In the genomic region with DNA sequence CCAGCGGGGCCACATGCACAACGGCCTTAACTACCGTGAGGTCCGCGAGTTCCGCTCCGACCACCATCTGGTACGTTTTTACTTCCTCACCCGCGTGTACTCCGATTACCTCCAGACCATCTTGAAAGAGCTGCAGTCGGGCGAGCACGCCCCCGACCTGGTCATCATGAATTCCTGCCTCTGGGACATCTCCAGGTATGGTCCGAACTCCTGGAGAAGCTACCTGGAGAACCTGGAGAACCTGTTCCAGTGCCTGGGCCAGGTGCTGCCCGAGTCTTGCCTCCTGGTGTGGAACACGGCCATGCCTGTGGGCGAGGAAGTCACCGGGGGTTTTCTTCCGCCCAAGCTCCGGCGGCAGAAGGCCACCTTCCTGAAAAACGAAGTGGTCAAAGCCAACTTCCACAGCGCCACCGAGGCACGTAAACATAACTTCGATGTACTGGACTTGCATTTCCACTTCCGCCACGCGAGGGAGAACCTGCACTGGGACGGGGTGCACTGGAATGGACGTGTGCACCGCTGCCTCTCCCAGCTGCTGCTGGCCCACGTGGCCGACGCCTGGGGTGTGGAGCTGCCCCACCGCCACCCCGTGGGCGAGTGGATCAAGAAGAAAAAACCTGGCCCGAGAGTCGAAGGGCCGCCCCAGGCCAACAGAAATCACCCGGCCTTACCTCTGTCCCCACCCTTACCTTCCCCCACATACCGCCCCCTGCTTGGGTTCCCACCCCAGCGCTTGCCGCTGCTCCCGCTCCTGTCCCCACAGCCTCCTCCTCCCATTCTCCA, we compare ENCODE assay signal across 25 cellular contexts.
DNase-seq lines count a peak whose midpoint lies in the region; ATAC-seq and TF ChIP-seq lines count a peak whose summit lies in the region.
"Had no signal": no experiment of that assay in that cellular context is flagged by ENCODE, and none has a peak within 500 bp of the region (broad histone marks: within the 10 kb centered on the region; RNA-seq: fewer than 3 reads in every experiment).

No MANE protein-coding gene starts in this region.

- H3K9me3 ChIP-seq in breast epithelium (no peaks in the 10 kb centered on the region), T-helper 17 cell (ENCODE audit: control insufficient read depth, low read length, poor library complexity, severe bottlenecking) (no peaks in the 10 kb centered on the region), gastroesophageal sphincter (no peaks in the 10 kb centered on the region), left lung (no peaks in the 10 kb centered on the region)
- H3K9me3 ChIP-seq: adrenal gland, body of pancreas, pancreas, upper lobe of left lung had no signal

- no peak for TF ChIP-seq EP300 in gastroesophageal sphincter (IDR thresholded peaks at IDR 0.05)

- H3K4me1 Mint-ChIP-seq in MCF 10A (ENCODE audit: insufficient read depth, unreplicated experiment) = peaks cover 18% of the 10 kb centered on the region
- peaks cover 34% of the 10 kb centered on the region for H3K4me1 Mint-ChIP-seq in T-helper 17 cell
- H3K4me1 Mint-ChIP-seq in stimulated activated naive B cell treated with anti-CD40 and anti-IgM and Interleukin-4, amounts not matched to agents 10 μg/mL and 1 μg/mL and 100 μg/mL, for 72 hours = peaks cover 20 to 49% of the 10 kb centered on the region in 2 donors

- H3K36me3 ChIP-seq in breast epithelium (no peaks in the 10 kb centered on the region), gastroesophageal sphincter (peaks cover 0 to 5% of the 10 kb centered on the region in 2 donors), left lung (peaks cover 0 to 10% of the 10 kb centered on the region in 2 donors)
- H3K36me3 ChIP-seq: pancreas had no signal

- peak overlapping the region; percentile 23 for H3K4me3 Mint-ChIP-seq in MCF 10A (ENCODE audit: unreplicated experiment)
- no peak overlapping the region for H3K4me3 Mint-ChIP-seq in T-helper 17 cell
- peak overlapping the region; percentile 12 to 39 for H3K4me3 Mint-ChIP-seq in stimulated activated naive B cell treated with anti-CD40 and anti-IgM and Interleukin-4, amounts not matched to agents 10 μg/mL and 1 μg/mL and 100 μg/mL, for 72 hours
- H3K4me3 Mint-ChIP-seq: activated T-helper 1 cell treated with anti-CD3 and anti-CD28 coated beads, Interleukin-12 subunit alpha, Interleukin-12 subunit beta, Interleukin-2, Interleukin-4 antibody, amounts not matched to agents 30 ng/mL and 10 ng/mL and 1 ng/mL, durations not matched to agents 14 hours and 24 hours and 36 hours; nephron progenitor cell had no signal

- DNase-seq in MCF 10A (ENCODE audit: unreplicated experiment) = no peak
- DNase-seq in breast epithelium (ENCODE audit: low spot score in 2 of 2) = no peak
- no peak for DNase-seq in T-helper 17 cell
- DNase-seq in stimulated activated naive B cell treated with anti-CD40 and anti-IgM and Interleukin-4, amounts not matched to agents 10 μg/mL and 1 μg/mL and 100 μg/mL, for 72 hours = no peak
- DNase-seq in left lung = no peak
- DNase-seq: activated CD4-positive, alpha-beta T cell treated with anti-CD3 and anti-CD28 coated beads for 48 hours; body of pancreas; C1 segment of cervical spinal cord; NCI-H1092 treated with DMSO at 0.1 percent for 48 hours; NCI-H187 treated with DMSO at 0.1 percent for 48 hours; NCI-H524 treated with DMSO at 0.1 percent for 48 hours; nephron progenitor cell; pancreas; retina; SHP77; small intestine; T-helper 9 cell had no signal

- POLR2A ChIA-PET in MCF 10A (lab: Yijun Ruan, JAX) = no interaction called here

- WGBS in gastroesophageal sphincter (ENCODE audit: low coverage in 1 of 2), 2 donors = 97% methylated on average over 16 of the region's 48 CpGs; no CpG with 5 or more reads in 1 of the 2 donors

- ATAC-seq in T-helper 17 cell = no peak
- ATAC-seq in esophagus mucosa = peak; percentile 8
- ATAC-seq in stimulated activated naive B cell treated with anti-CD40 and anti-IgM and Interleukin-4, amounts not matched to agents 10 μg/mL and 1 μg/mL and 100 μg/mL, for 72 hours (replicated peaks) = no peak
- ATAC-seq in HG03095 (IDR thresholded peaks at IDR 0.05; ENCODE audit: unreplicated experiment) = no peak
- ATAC-seq in gastroesophageal sphincter = no peak
- no peak for ATAC-seq in left lung
- ATAC-seq: body of pancreas had no signal

- TF ChIP-seq POLR2A in breast epithelium (IDR thresholded peaks at IDR 0.05) = no peak
- no peak for TF ChIP-seq POLR2A in gastroesophageal sphincter (IDR thresholded peaks at IDR 0.05)

- H3K27me3 ChIP-seq in breast epithelium = no peaks in the 10 kb centered on the region
- H3K27me3 ChIP-seq in gastroesophageal sphincter = no peaks in the 10 kb centered on the region
- H3K27me3 ChIP-seq in left lung = no peaks in the 10 kb centered on the region
- H3K27me3 ChIP-seq: adrenal gland, body of pancreas, pancreas, upper lobe of left lung had no signal

- BruUV-seq in MCF 10A (replicated peaks; lab: Mats Ljungman, UMichigan) = no TSS peak

- CTCF ChIA-PET in MCF 10A (lab: Yijun Ruan, JAX) = interaction anchor here (0.6 to 1.3 kb wide), 4 partner anchors 72 to 162 kb away, joined by 3 read pairs; a partner anchor contains a TSS

- no peaks in the 10 kb centered on the region for H3K4me1 ChIP-seq in breast epithelium
- no peaks in the 10 kb centered on the region for H3K4me1 ChIP-seq in gastroesophageal sphincter
- H3K4me1 ChIP-seq in left lung = peaks cover 4 to 7% of the 10 kb centered on the region in 2 donors
- H3K4me1 ChIP-seq: pancreas had no signal

- H3K36me3 Mint-ChIP-seq in MCF 10A (ENCODE audit: insufficient read depth, unreplicated experiment) (no peaks in the 10 kb centered on the region), T-helper 17 cell (ENCODE audit: low read depth) (peaks cover 14% of the 10 kb centered on the region)
- peaks cover 59 to 72% of the 10 kb centered on the region in 2 donors for H3K36me3 Mint-ChIP-seq in stimulated activated naive B cell treated with anti-CD40 and anti-IgM and Interleukin-4, amounts not matched to agents 10 μg/mL and 1 μg/mL and 100 μg/mL, for 72 hours

- H3K27ac ChIP-seq in breast epithelium (no peak overlapping the region), gastroesophageal sphincter (no peak overlapping the region), left lung (no peak overlapping the region)
- H3K27ac ChIP-seq: body of pancreas, pancreas, VCaP had no signal

- H3K4me3 ChIP-seq in breast epithelium (no peak overlapping the region), gastroesophageal sphincter (no peak overlapping the region), left lung (no peak overlapping the region)
- H3K4me3 ChIP-seq: adrenal gland, body of pancreas, pancreas, upper lobe of left lung had no signal

- peaks cover 8% of the 10 kb centered on the region for H3K9me3 Mint-ChIP-seq in MCF 10A (ENCODE audit: unreplicated experiment)
- H3K9me3 Mint-ChIP-seq in stimulated activated naive B cell treated with anti-CD40 and anti-IgM and Interleukin-4, amounts not matched to agents 10 μg/mL and 1 μg/mL and 100 μg/mL, for 72 hours = peaks cover 7 to 13% of the 10 kb centered on the region in 2 donors
- H3K9me3 Mint-ChIP-seq: activated T-helper 1 cell treated with anti-CD3 and anti-CD28 coated beads, Interleukin-12 subunit alpha, Interleukin-12 subunit beta, Interleukin-2, Interleukin-4 antibody, amounts not matched to agents 30 ng/mL and 10 ng/mL and 1 ng/mL, durations not matched to agents 14 hours and 24 hours and 36 hours; IgD-negative memory B cell had no signal

- intact Hi-C loops in MCF 10A (cut with micrococcal nuclease) (no loop called here), breast epithelium (cut with DNase I; ENCODE audit: low total_unique reads) (no loop called here), left lung (cut with DNase I) (no loop called here)

- peak overlapping the region; percentile 89 for H3K27ac Mint-ChIP-seq in MCF 10A (ENCODE audit: low read depth, unreplicated experiment)
- H3K27ac Mint-ChIP-seq in T-helper 17 cell = peak overlapping the region; percentile 29
- peak overlapping the region; percentile 78 for H3K27ac Mint-ChIP-seq in stimulated activated naive B cell treated with anti-CD40 and anti-IgM and Interleukin-4, amounts not matched to agents 10 μg/mL and 1 μg/mL and 100 μg/mL, for 72 hours

- H3K27me3 Mint-ChIP-seq in MCF 10A (ENCODE audit: insufficient read depth, unreplicated experiment) (no peaks in the 10 kb centered on the region), T-helper 17 cell (no peaks in the 10 kb centered on the region)
- no peaks in the 10 kb centered on the region for H3K27me3 Mint-ChIP-seq in stimulated activated naive B cell treated with anti-CD40 and anti-IgM and Interleukin-4, amounts not matched to agents 10 μg/mL and 1 μg/mL and 100 μg/mL, for 72 hours
- H3K27me3 Mint-ChIP-seq: IgD-negative memory B cell had no signal

- no peak for TF ChIP-seq CTCF in MCF 10A (IDR thresholded peaks at IDR 0.05; ENCODE audit: unreplicated experiment)
- no peak for TF ChIP-seq CTCF in breast epithelium (IDR thresholded peaks at IDR 0.05)
- no peak for TF ChIP-seq CTCF in gastroesophageal sphincter (IDR thresholded peaks at IDR 0.05)
- TF ChIP-seq CTCF in left lung (IDR thresholded peaks at IDR 0.05) = no peak

Comparison
In these comparisons a context has a peak if more than half of its experiments do, and no peak if none do; other contexts are left out.
1. H3K27ac Mint-ChIP-seq: peak in every context shown above with its lines; median percentile 89 in MCF 10A; 78 in stimulated activated naive B cell treated with anti-CD40 and anti-IgM and Interleukin-4, amounts not matched to agents 10 μg/mL and 1 μg/mL and 100 μg/mL, for 72 hours; 29 in T-helper 17 cell.